Comparison of ENCODE assay signal across 1 cellular context in genomic region chr1:221268295-221268694, GRCh38.
TF ChIP-seq lines count a peak whose summit lies in the region.

No MANE protein-coding gene starts in this region.

TF ChIP-seq in GM23338, 12 proteins besides CTCF, POLR2A, EP300 and RAD21 (continued from another document):
- no peak for TF ChIP-seq ZNF462 (CRISPR knock-in tag; IDR thresholded peaks at IDR 0.05)
- no peak for TF ChIP-seq ZNF114 (CRISPR knock-in tag; IDR thresholded peaks at IDR 0.05)
- TF ChIP-seq EZH2phosphoT487 (IDR thresholded peaks at IDR 0.05; ENCODE audit: unreplicated experiment), result no peak
- TF ChIP-seq CREB1 (CRISPR knock-in tag; IDR thresholded peaks at IDR 0.05; ENCODE audit: low read depth), result no peak
- no peak for TF ChIP-seq EZH2 (IDR thresholded peaks at IDR 0.05; ENCODE audit: low read depth, unreplicated experiment)
